Comparison of ENCODE assay signal across 9 cellular contexts in the genomic region with DNA sequence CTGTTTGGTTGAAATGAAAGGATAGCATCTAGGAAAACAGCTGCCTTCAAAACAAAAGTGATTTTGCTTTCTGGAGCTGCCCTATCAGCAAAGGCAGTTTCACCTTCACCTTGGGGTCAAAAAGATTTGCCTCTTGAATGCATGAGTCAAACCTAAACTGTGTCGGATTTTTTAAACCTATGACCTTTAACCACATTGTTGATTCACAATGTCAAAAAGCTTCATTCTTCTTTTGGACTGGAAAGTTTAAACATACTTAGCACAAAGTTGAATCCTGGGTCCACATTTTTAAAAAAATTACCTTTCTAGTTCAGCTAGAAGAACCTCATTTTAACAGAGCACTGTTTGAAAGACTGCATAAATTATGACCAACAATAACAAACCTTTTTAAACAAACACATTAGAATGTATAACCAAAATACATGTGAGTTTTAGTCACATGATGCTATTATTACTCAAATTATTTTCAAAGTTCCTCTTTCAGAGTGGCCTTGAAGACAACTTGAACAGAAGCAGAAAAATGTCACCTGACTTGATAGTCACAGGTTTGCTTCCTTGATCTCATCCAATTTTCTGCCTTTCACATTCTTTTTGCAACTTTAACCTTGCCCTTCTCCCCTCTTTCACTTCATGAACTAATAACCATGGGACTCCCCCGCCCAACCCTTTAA.
DNase-seq lines count a peak whose midpoint lies in the region; ATAC-seq and TF ChIP-seq lines count a peak whose summit lies in the region.
"Had no signal": no experiment of that assay in that cellular context is flagged by ENCODE, and none has a peak within 500 bp of the region (broad histone marks: within the 10 kb centered on the region; RNA-seq: fewer than 3 reads in every experiment).

No MANE protein-coding gene starts in this region.

- no peak overlapping the region for H3K4me3 Mint-ChIP-seq in endothelial cell (ENCODE audit: unreplicated experiment)

- TF ChIP-seq POLR2A in thyroid gland (IDR thresholded peaks at IDR 0.05): no peak

- no peak overlapping the region for H3K27ac Mint-ChIP-seq in endothelial cell (ENCODE audit: unreplicated experiment)

- intact Hi-C loops in thyroid gland (cut with DNase I): no loop called here

- no peaks in the 10 kb centered on the region for H3K9me3 Mint-ChIP-seq in endothelial cell (ENCODE audit: unreplicated experiment)

- H3K4me1 ChIP-seq in ACC112 (ENCODE audit: control insufficient read depth, insufficient read depth, low read length, unreplicated experiment) (peaks cover 21% of the 10 kb centered on the region), thyroid gland (no peaks in the 10 kb centered on the region)

- H2AFZ ChIP-seq in ACC112 (ENCODE audit: low read length, unreplicated experiment): no peak overlapping the region

- WGBS in thyroid gland, 2 donors: 90 to 93% methylated on average over 2 of the region's 2 CpGs

- TF ChIP-seq CTCF in thyroid gland (IDR thresholded peaks at IDR 0.05) (no peak), endothelial cell (IDR thresholded peaks at IDR 0.05; ENCODE audit: unreplicated experiment) (no peak)

- H3K27me3 ChIP-seq in ACC112 (ENCODE audit: insufficient read depth, low read length) (peaks cover 8% of the 10 kb centered on the region), thyroid gland (no peaks in the 10 kb centered on the region)

- H3K27ac ChIP-seq in ACC112 (ENCODE audit: low read depth, low read length) (no peak overlapping the region), thyroid gland (no peak overlapping the region)

- H3K4me3 ChIP-seq in ACC112 (ENCODE audit: low read depth, low read length) (peak overlapping the region; percentile 4; the same call in 1 of the 2 replicates), thyroid gland (replicated peaks in 1 of 3) (no peak overlapping the region)

- peaks cover 4% of the 10 kb centered on the region for H3K27me3 Mint-ChIP-seq in endothelial cell (ENCODE audit: unreplicated experiment)

- no peaks in the 10 kb centered on the region for H3K79me2 ChIP-seq in ACC112 (ENCODE audit: control insufficient read depth, insufficient read depth, low read length, unreplicated experiment)

- no peaks in the 10 kb centered on the region for H3K9me3 ChIP-seq in thyroid gland

- H3K36me3 Mint-ChIP-seq in endothelial cell (ENCODE audit: low read depth, unreplicated experiment): no peaks in the 10 kb centered on the region

- peak; percentile 70 for ATAC-seq in GM18909 (IDR thresholded peaks at IDR 0.05; ENCODE audit: poor library complexity, unreplicated experiment)
- ATAC-seq in HG02852 (IDR thresholded peaks at IDR 0.05; ENCODE audit: unreplicated experiment): peak; percentile 75

- peak; percentile 40 for DNase-seq in NOMO-1 treated with DMSO at 0.1 percent for 48 hours (lab: John Stamatoyannopoulos, UW; ENCODE audit: unreplicated experiment)
- DNase-seq in thyroid gland: no peak
- DNase-seq in AG08395 (ENCODE audit: low spot score): no peak
- DNase-seq in endothelial cell (ENCODE audit: low spot score): no peak
- no peak for DNase-seq in AG20443 (ENCODE audit: low spot score)
- DNase-seq: NCI-H1092 treated with DMSO at 0.1 percent for 48 hours had no signal

- peaks cover 6% of the 10 kb centered on the region for H3K4me1 Mint-ChIP-seq in endothelial cell (ENCODE audit: unreplicated experiment)

- H3K36me3 ChIP-seq in ACC112 (ENCODE audit: insufficient read depth, low read length): no peaks in the 10 kb centered on the region
- H3K36me3 ChIP-seq in thyroid gland: no peaks in the 10 kb centered on the region
